1 cellular context compared by ENCODE assay signal in the genomic region with DNA sequence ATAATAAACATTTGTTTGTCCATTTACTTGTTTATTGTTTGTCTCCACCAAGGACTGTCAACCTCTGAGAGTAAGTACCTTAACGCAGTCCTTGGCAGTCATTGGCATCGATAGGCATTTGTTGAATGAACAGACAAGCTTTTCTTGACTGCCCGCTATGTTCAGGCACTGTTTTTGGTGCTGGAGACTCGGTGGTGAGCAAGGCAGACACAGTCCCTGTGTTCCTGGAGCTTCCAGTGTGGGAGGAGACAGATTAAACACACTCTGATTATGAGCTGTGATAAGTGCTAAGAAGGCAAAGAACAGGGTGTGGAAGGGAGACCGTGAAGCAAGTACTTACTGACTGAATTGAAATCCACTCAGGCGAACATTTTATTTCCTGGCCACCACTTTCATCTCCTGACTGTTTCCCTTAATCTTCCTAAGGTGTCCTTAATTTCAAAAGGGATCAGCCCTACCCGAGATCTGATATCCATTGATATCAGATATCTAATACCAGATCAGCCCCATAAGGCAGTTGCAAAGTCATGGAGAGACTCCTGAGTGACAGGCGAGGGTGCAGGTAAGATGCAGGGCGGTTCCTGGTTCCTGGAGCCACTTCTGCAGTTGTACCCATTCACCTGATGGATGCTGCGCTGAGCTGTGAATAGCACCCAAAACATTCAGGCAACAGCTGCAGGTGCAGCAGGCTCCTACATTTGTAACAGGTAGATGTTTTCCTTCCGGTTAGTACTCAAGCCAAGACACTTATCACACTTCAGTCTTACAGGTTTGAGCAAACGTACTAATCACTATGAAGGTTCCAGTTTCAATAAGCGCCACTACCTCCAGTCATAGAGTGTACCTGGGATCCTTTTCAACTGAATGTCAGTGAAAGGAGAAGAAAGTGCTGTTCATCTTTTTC.
TF ChIP-seq lines count a peak whose summit lies in the region.

No MANE protein-coding gene starts in this region.

TF ChIP-seq in WTC11, 78 proteins besides CTCF, POLR2A, EP300 and RAD21 (continued from another document):
- TF ChIP-seq IRF2 (CRISPR knock-in tag; IDR thresholded peaks at IDR 0.05; ENCODE audit: borderline replicate concordance, low read depth) (no peak), GTF2I (CRISPR knock-in tag; conservative IDR thresholded peaks at IDR 0.05) (no peak), ZNF232 (CRISPR knock-in tag; IDR thresholded peaks at IDR 0.05) (no peak), TEAD1 (CRISPR knock-in tag; IDR thresholded peaks at IDR 0.05) (no peak), NFATC4 (CRISPR knock-in tag; IDR thresholded peaks at IDR 0.05) (no peak), JUN (CRISPR knock-in tag; IDR thresholded peaks at IDR 0.05) (no peak), CBFB (CRISPR knock-in tag; IDR thresholded peaks at IDR 0.05; ENCODE audit: low read depth) (no peak)
- TF ChIP-seq, protein P1, sequence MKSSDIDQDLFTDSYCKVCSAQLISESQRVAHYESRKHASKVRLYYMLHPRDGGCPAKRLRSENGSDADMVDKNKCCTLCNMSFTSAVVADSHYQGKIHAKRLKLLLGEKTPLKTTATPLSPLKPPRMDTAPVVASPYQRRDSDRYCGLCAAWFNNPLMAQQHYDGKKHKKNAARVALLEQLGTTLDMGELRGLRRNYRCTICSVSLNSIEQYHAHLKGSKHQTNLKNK (CRISPR knock-in tag; IDR thresholded peaks at IDR 0.05): no peak
- TF ChIP-seq, protein P2, sequence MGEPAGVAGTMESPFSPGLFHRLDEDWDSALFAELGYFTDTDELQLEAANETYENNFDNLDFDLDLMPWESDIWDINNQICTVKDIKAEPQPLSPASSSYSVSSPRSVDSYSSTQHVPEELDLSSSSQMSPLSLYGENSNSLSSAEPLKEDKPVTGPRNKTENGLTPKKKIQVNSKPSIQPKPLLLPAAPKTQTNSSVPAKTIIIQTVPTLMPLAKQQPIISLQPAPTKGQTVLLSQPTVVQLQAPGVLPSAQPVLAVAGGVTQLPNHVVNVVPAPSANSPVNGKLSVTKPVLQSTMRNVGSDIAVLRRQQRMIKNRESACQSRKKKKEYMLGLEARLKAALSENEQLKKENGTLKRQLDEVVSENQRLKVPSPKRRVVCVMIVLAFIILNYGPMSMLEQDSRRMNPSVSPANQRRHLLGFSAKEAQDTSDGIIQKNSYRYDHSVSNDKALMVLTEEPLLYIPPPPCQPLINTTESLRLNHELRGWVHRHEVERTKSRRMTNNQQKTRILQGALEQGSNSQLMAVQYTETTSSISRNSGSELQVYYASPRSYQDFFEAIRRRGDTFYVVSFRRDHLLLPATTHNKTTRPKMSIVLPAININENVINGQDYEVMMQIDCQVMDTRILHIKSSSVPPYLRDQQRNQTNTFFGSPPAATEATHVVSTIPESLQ (CRISPR knock-in tag; IDR thresholded peaks at IDR 0.05): no peak
- TF ChIP-seq, protein P3, sequence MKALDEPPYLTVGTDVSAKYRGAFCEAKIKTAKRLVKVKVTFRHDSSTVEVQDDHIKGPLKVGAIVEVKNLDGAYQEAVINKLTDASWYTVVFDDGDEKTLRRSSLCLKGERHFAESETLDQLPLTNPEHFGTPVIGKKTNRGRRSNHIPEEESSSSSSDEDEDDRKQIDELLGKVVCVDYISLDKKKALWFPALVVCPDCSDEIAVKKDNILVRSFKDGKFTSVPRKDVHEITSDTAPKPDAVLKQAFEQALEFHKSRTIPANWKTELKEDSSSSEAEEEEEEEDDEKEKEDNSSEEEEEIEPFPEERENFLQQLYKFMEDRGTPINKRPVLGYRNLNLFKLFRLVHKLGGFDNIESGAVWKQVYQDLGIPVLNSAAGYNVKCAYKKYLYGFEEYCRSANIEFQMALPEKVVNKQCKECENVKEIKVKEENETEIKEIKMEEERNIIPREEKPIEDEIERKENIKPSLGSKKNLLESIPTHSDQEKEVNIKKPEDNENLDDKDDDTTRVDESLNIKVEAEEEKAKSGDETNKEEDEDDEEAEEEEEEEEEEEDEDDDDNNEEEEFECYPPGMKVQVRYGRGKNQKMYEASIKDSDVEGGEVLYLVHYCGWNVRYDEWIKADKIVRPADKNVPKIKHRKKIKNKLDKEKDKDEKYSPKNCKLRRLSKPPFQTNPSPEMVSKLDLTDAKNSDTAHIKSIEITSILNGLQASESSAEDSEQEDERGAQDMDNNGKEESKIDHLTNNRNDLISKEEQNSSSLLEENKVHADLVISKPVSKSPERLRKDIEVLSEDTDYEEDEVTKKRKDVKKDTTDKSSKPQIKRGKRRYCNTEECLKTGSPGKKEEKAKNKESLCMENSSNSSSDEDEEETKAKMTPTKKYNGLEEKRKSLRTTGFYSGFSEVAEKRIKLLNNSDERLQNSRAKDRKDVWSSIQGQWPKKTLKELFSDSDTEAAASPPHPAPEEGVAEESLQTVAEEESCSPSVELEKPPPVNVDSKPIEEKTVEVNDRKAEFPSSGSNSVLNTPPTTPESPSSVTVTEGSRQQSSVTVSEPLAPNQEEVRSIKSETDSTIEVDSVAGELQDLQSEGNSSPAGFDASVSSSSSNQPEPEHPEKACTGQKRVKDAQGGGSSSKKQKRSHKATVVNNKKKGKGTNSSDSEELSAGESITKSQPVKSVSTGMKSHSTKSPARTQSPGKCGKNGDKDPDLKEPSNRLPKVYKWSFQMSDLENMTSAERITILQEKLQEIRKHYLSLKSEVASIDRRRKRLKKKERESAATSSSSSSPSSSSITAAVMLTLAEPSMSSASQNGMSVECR (CRISPR knock-in tag; IDR thresholded peaks at IDR 0.05; ENCODE audit: borderline replicate concordance): no peak
- TF ChIP-seq, protein P4, sequence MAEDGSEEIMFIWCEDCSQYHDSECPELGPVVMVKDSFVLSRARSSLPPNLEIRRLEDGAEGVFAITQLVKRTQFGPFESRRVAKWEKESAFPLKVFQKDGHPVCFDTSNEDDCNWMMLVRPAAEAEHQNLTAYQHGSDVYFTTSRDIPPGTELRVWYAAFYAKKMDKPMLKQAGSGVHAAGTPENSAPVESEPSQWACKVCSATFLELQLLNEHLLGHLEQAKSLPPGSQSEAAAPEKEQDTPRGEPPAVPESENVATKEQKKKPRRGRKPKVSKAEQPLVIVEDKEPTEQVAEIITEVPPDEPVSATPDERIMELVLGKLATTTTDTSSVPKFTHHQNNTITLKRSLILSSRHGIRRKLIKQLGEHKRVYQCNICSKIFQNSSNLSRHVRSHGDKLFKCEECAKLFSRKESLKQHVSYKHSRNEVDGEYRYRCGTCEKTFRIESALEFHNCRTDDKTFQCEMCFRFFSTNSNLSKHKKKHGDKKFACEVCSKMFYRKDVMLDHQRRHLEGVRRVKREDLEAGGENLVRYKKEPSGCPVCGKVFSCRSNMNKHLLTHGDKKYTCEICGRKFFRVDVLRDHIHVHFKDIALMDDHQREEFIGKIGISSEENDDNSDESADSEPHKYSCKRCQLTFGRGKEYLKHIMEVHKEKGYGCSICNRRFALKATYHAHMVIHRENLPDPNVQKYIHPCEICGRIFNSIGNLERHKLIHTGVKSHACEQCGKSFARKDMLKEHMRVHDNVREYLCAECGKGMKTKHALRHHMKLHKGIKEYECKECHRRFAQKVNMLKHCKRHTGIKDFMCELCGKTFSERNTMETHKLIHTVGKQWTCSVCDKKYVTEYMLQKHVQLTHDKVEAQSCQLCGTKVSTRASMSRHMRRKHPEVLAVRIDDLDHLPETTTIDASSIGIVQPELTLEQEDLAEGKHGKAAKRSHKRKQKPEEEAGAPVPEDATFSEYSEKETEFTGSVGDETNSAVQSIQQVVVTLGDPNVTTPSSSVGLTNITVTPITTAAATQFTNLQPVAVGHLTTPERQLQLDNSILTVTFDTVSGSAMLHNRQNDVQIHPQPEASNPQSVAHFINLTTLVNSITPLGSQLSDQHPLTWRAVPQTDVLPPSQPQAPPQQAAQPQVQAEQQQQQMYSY (CRISPR knock-in tag; IDR thresholded peaks at IDR 0.05): no peak
TF ChIP-seq in WTC11: peak in this region for 0.
